2 cellular contexts compared by ENCODE assay signal in genomic region chr14:74599201-74599809, GRCh38.
TF ChIP-seq lines count a peak whose summit lies in the region.

No MANE protein-coding gene starts in this region.

TF ChIP-seq in SK-N-SH, 30 proteins besides CTCF, POLR2A, EP300 and RAD21 (continued from another document):
- TF ChIP-seq GABPA (IDR thresholded peaks at IDR 0.05; ENCODE audit: low read depth) (no peak), REST (IDR thresholded peaks at IDR 0.05; ENCODE audit: low read depth, low read length) (no peak), RFX5 (IDR thresholded peaks at IDR 0.05; ENCODE audit: low read length) (no peak), TEAD4 (IDR thresholded peaks at IDR 0.05; ENCODE audit: borderline replicate concordance, insufficient read depth) (no peak), TCF12 (IDR thresholded peaks at IDR 0.05) (no peak), SIN3A (IDR thresholded peaks at IDR 0.05; ENCODE audit: borderline replicate concordance, low read depth, low read length) (no peak), MAX (IDR thresholded peaks at IDR 0.05; ENCODE audit: low read depth) (no peak)

TF ChIP-seq in SK-N-SH treated with all-trans-retinoic acid at 6 μM for 48 hours, 23 proteins besides CTCF, POLR2A, EP300 and RAD21:
- TF ChIP-seq BACH2 (CRISPR knock-in tag; IDR thresholded peaks at IDR 0.05; ENCODE audit: borderline replicate concordance) (no peak), ESRRG (CRISPR knock-in tag; IDR thresholded peaks at IDR 0.05) (no peak), ISL1 (CRISPR knock-in tag; IDR thresholded peaks at IDR 0.05) (no peak), ZNF8 (CRISPR knock-in tag; IDR thresholded peaks at IDR 0.05) (no peak), ARNTL (CRISPR knock-in tag; IDR thresholded peaks at IDR 0.05; ENCODE audit: borderline replicate concordance, low read depth) (no peak), ZNF565 (CRISPR knock-in tag; conservative IDR thresholded peaks at IDR 0.05; ENCODE audit: low read depth) (no peak), GLIS3 (CRISPR knock-in tag; IDR thresholded peaks at IDR 0.05) (no peak), OSR1 (CRISPR knock-in tag; IDR thresholded peaks at IDR 0.05) (no peak), CSDC2 (CRISPR knock-in tag; IDR thresholded peaks at IDR 0.05) (no peak), RARB (CRISPR knock-in tag; IDR thresholded peaks at IDR 0.05) (no peak), PPARA (CRISPR knock-in tag; IDR thresholded peaks at IDR 0.05; ENCODE audit: borderline replicate concordance) (no peak), POU6F1 (CRISPR knock-in tag; IDR thresholded peaks at IDR 0.05; ENCODE audit: borderline replicate concordance, low read depth) (no peak), PATZ1 (CRISPR knock-in tag; IDR thresholded peaks at IDR 0.05; ENCODE audit: borderline replicate concordance) (no peak)
